ENCODE assay signal across 18 cellular contexts in genomic region chr3:43379343-43379742, GRCh38.
DNase-seq lines count a peak whose midpoint lies in the region; ATAC-seq and TF ChIP-seq lines count a peak whose summit lies in the region.
"Had no signal": no experiment of that assay in that cellular context is flagged by ENCODE, and none has a peak within 500 bp of the region (broad histone marks: within the 10 kb centered on the region; RNA-seq: fewer than 3 reads in every experiment).

No MANE protein-coding gene starts in this region.

- DNase-seq in AG09309 (ENCODE audit: low read depth), result peak; percentile 24
- DNase-seq in ascending aorta (ENCODE audit: low spot score in 2 of 2), result peak in 1 of 2 donors; percentile 80
- DNase-seq in fibroblast of villous mesenchyme (ENCODE audit: low read depth), result peak; percentile 74
- no peak for DNase-seq in trophoblast cell
- no peak for DNase-seq in NCI-H2227 treated with DMSO at 0.1 percent for 48 hours (lab: John Stamatoyannopoulos, UW)
- DNase-seq in activated naive CD8-positive, alpha-beta T cell treated with anti-CD3 and anti-CD28 coated beads, Interleukin-2, amount 50 U/mL, for 24 hours, result no peak
- DNase-seq in type B pancreatic cell (ENCODE audit: extremely low spot score, unreplicated experiment), result no peak
- DNase-seq in NCI-H2171 treated with DMSO at 0.1 percent for 48 hours (lab: John Stamatoyannopoulos, UW), result no peak
- DNase-seq: activated CD4-positive, CD25-positive, alpha-beta regulatory T cell; activated naive CD8-positive, alpha-beta T cell treated with anti-CD3 and anti-CD28 coated beads, Interleukin-2, amount 10 ng/mL, durations not matched to agents 7 days and 5 days; AML-193; DMS53; occipital lobe; PC-9; stimulated activated CD4-positive, alpha-beta T cell treated with anti-CD3 and anti-CD28 coated beads, Interleukin-15, amount 100 ng/mL, for 24 hours had no signal

- H3K4me3 Mint-ChIP-seq in activated naive CD8-positive, alpha-beta T cell treated with anti-CD3 and anti-CD28 coated beads, Interleukin-2, amount 50 U/mL, for 24 hours, result no peak overlapping the region
- H3K4me3 Mint-ChIP-seq in type B pancreatic cell, result no peak overlapping the region
- H3K4me3 Mint-ChIP-seq: activated naive CD8-positive, alpha-beta T cell treated with anti-CD3 and anti-CD28 coated beads, Interleukin-2, amount 10 ng/mL, durations not matched to agents 7 days and 5 days had no signal

- peak overlapping the region; percentile 27 for H3K4ac ChIP-seq in trophoblast cell (ENCODE audit: low read depth, low read length)

- peak overlapping the region; percentile 76 for H4K91ac ChIP-seq in trophoblast cell (ENCODE audit: low read depth, low read length)

- no CpG with 5 or more reads among the region's 3 CpGs for WGBS in trophoblast cell (ENCODE audit: extremely low coverage, insufficient coverage, insufficient read length)

- H3K4me1 ChIP-seq in ascending aorta (peaks cover 4 to 19% of the 10 kb centered on the region in 2 donors), trophoblast cell (ENCODE audit: control insufficient read depth in 1 of 2, insufficient read depth in 2 of 2, low read length in 2 of 2) (peaks cover 3 to 7% of the 10 kb centered on the region in 2 experiments)

- no peak overlapping the region for H2AK5ac ChIP-seq in trophoblast cell (ENCODE audit: low read length)

- no peak overlapping the region for H4K12ac ChIP-seq in trophoblast cell (ENCODE audit: low read depth, low read length)

- peaks cover 0 to 2% of the 10 kb centered on the region in 2 donors for H3K9me3 ChIP-seq in ascending aorta
- H3K9me3 ChIP-seq in trophoblast cell (ENCODE audit: insufficient read depth, low read depth, low read length), result no peaks in the 10 kb centered on the region
- H3K9me3 ChIP-seq: tibial nerve had no signal

- H3K79me2 ChIP-seq in trophoblast cell (ENCODE audit: control insufficient read depth, insufficient read depth, low read length, poor library complexity), result no peaks in the 10 kb centered on the region

- no peak overlapping the region for H3K23ac ChIP-seq in trophoblast cell (ENCODE audit: low read length)

- H3K27me3 ChIP-seq in ascending aorta, result no peaks in the 10 kb centered on the region
- no peaks in the 10 kb centered on the region for H3K27me3 ChIP-seq in trophoblast cell (ENCODE audit: insufficient read depth, low read length)
- H3K27me3 ChIP-seq: tibial nerve had no signal

- H3K4me3 ChIP-seq in AG09309 (ENCODE audit: control insufficient read depth, low read depth, low read length) (no peak overlapping the region), ascending aorta (no peak overlapping the region), fibroblast of villous mesenchyme (ENCODE audit: low read depth, low read length) (no peak overlapping the region), trophoblast cell (ENCODE audit: low read depth, low read length) (no peak overlapping the region)
- H3K4me3 ChIP-seq: GM12878, PC-9, tibial nerve had no signal

- H3K27ac ChIP-seq in ascending aorta (peak overlapping the region; percentile 62 to 79), trophoblast cell (ENCODE audit: low read depth, low read length) (peak overlapping the region; percentile 57)
- H3K27ac ChIP-seq: PC-9 had no signal

- H2BK120ac ChIP-seq in trophoblast cell (ENCODE audit: insufficient read depth, low read length, poor library complexity), result no peak overlapping the region

- H3K18ac ChIP-seq in trophoblast cell (ENCODE audit: low read length), result no peak overlapping the region

- TF ChIP-seq CTCF in AG09309 (IDR thresholded peaks at IDR 0.05; ENCODE audit: control insufficient read depth, insufficient read depth, low read depth, low read length, missing control alignments), result no peak
- TF ChIP-seq CTCF in ascending aorta (IDR thresholded peaks at IDR 0.05), result no peak
- TF ChIP-seq CTCF in fibroblast of villous mesenchyme (IDR thresholded peaks at IDR 0.05; ENCODE audit: insufficient read depth, low read depth, low read length), result no peak
- TF ChIP-seq CTCF in type B pancreatic cell (conservative IDR thresholded peaks at IDR 0.05), result no peak

- peaks cover 11% of the 10 kb centered on the region for H3K9me3 Mint-ChIP-seq in activated naive CD8-positive, alpha-beta T cell treated with anti-CD3 and anti-CD28 coated beads, Interleukin-2, amount 50 U/mL, for 24 hours
- no peaks in the 10 kb centered on the region for H3K9me3 Mint-ChIP-seq in type B pancreatic cell

- H3K79me1 ChIP-seq in trophoblast cell (ENCODE audit: low read length), result peaks cover 5% of the 10 kb centered on the region

- H3K9ac ChIP-seq in trophoblast cell (ENCODE audit: low read length), result no peak overlapping the region

- intact Hi-C loops in ascending aorta (cut with DNase I), result no loop called here

- H3K36me3 Mint-ChIP-seq in activated naive CD8-positive, alpha-beta T cell treated with anti-CD3 and anti-CD28 coated beads, Interleukin-2, amount 50 U/mL, for 24 hours (ENCODE audit: low read depth), result peaks cover 2% of the 10 kb centered on the region
- H3K36me3 Mint-ChIP-seq in type B pancreatic cell, result peaks cover 6% of the 10 kb centered on the region

- no peak for ATAC-seq in activated naive CD8-positive, alpha-beta T cell treated with anti-CD3 and anti-CD28 coated beads, Interleukin-2, amount 50 U/mL, for 24 hours
- ATAC-seq: GM12878, left colon had no signal

- no peak overlapping the region for H3K14ac ChIP-seq in trophoblast cell (ENCODE audit: low read length)

- H3K36me3 ChIP-seq in ascending aorta (no peaks in the 10 kb centered on the region), trophoblast cell (ENCODE audit: control insufficient read depth in 1 of 2, insufficient read depth in 2 of 2, low read length in 2 of 2) (no peaks in the 10 kb centered on the region)
- H3K36me3 ChIP-seq: tibial nerve had no signal

- H3K4me1 Mint-ChIP-seq in activated naive CD8-positive, alpha-beta T cell treated with anti-CD3 and anti-CD28 coated beads, Interleukin-2, amount 50 U/mL, for 24 hours, result peaks cover 17% of the 10 kb centered on the region
- H3K4me1 Mint-ChIP-seq in type B pancreatic cell (ENCODE audit: unreplicated experiment), result no peaks in the 10 kb centered on the region

- H3K27ac Mint-ChIP-seq in activated naive CD8-positive, alpha-beta T cell treated with anti-CD3 and anti-CD28 coated beads, Interleukin-2, amount 50 U/mL, for 24 hours, result no peak overlapping the region
- no peak overlapping the region for H3K27ac Mint-ChIP-seq in type B pancreatic cell
- H3K27ac Mint-ChIP-seq: activated naive CD8-positive, alpha-beta T cell treated with anti-CD3 and anti-CD28 coated beads, Interleukin-2, amount 10 ng/mL, durations not matched to agents 7 days and 5 days had no signal

- no peaks in the 10 kb centered on the region for H3K27me3 Mint-ChIP-seq in activated naive CD8-positive, alpha-beta T cell treated with anti-CD3 and anti-CD28 coated beads, Interleukin-2, amount 50 U/mL, for 24 hours
- H3K27me3 Mint-ChIP-seq in type B pancreatic cell, result no peaks in the 10 kb centered on the region

- H4K8ac ChIP-seq in trophoblast cell (ENCODE audit: low read depth, low read length), result peak overlapping the region; percentile 80

- H2BK5ac ChIP-seq in trophoblast cell (ENCODE audit: low read depth, low read length, poor library complexity), result peak overlapping the region; percentile 31

- no peak overlapping the region for H3K4me2 ChIP-seq in trophoblast cell (ENCODE audit: low read length)
- H3K4me2 ChIP-seq: PC-9 had no signal

- H2AFZ ChIP-seq in trophoblast cell (ENCODE audit: insufficient read depth, low read length, poor library complexity), result no peak overlapping the region
- H2AFZ ChIP-seq: PC-9 had no signal

- no peak overlapping the region for H2BK12ac ChIP-seq in trophoblast cell (ENCODE audit: low read length)

Comparison
In these comparisons a context has a peak if more than half of its experiments do, and no peak if none do; other contexts are left out.
1. DNase-seq: peak in AG09309 (single experiment) and fibroblast of villous mesenchyme (single experiment); none in trophoblast cell (0 of 2), NCI-H2227 treated with DMSO at 0.1 percent for 48 hours (single experiment), activated naive CD8-positive, alpha-beta T cell treated with anti-CD3 and anti-CD28 coated beads, Interleukin-2, amount 50 U/mL, for 24 hours (single experiment), type B pancreatic cell (single experiment) and NCI-H2171 treated with DMSO at 0.1 percent for 48 hours (single experiment).